15 cellular contexts compared by ENCODE assay signal in genomic region chr11:31803813-31804438, GRCh38. TPM values are rescaled to one million over a fixed set of nuclear protein-coding genes. Genes with fewer than 3 reads are reported as not detected.
A peak's percentile ranks its signal among the peaks of the same experiment; 100 is the strongest.
DNase-seq lines count a peak whose midpoint lies in the region; ATAC-seq and TF ChIP-seq lines count a peak whose summit lies in the region.
"Had no signal": no experiment of that assay in that cellular context is flagged by ENCODE, and none has a peak within 500 bp of the region (broad histone marks: within the 10 kb centered on the region; RNA-seq: fewer than 3 reads in every experiment).

No MANE protein-coding gene starts in this region.

- H3K27me3 ChIP-seq in mammary epithelial cell (ENCODE audit: insufficient read depth, low read length) (peaks cover 92% of the 10 kb centered on the region), Caco-2 (replicated peaks; ENCODE audit: control insufficient read depth, insufficient read depth, low read length) (peaks cover 6% of the 10 kb centered on the region)

- H3K36me3 Mint-ChIP-seq in MCF 10A (ENCODE audit: insufficient read depth, unreplicated experiment) (no peaks in the 10 kb centered on the region), type B pancreatic cell (peaks cover 10% of the 10 kb centered on the region), Caco-2 (ENCODE audit: insufficient read depth, unreplicated experiment) (no peaks in the 10 kb centered on the region)
- peaks cover 7% of the 10 kb centered on the region for H3K36me3 Mint-ChIP-seq in activated naive CD8-positive, alpha-beta T cell

- H3K4me1 ChIP-seq in mammary epithelial cell (ENCODE audit: insufficient read depth, low read length) (no peaks in the 10 kb centered on the region), Caco-2 (no peaks in the 10 kb centered on the region)
- H3K4me1 ChIP-seq: parathyroid adenoma had no signal

- peaks cover 83% of the 10 kb centered on the region for H3K27me3 Mint-ChIP-seq in MCF 10A (ENCODE audit: insufficient read depth, unreplicated experiment)
- peaks cover 71% of the 10 kb centered on the region for H3K27me3 Mint-ChIP-seq in activated naive CD8-positive, alpha-beta T cell
- H3K27me3 Mint-ChIP-seq in type B pancreatic cell, result peaks cover 97% of the 10 kb centered on the region
- peaks cover 56% of the 10 kb centered on the region for H3K27me3 Mint-ChIP-seq in Caco-2 (ENCODE audit: insufficient read depth, unreplicated experiment)

- POLR2A ChIA-PET in MCF 10A (lab: Yijun Ruan, JAX) (no interaction called here), Caco-2 (lab: Charles Lee) (no interaction called here)

- H3K4me3 ChIP-seq in mammary epithelial cell (replicated peaks in 1 of 3; ENCODE audit: insufficient read depth in 1 of 3, low read depth in 2 of 3, low read length in 3 of 3), result no peak overlapping the region
- H3K4me3 ChIP-seq in Caco-2 (ENCODE audit: low read depth, low read length), result no peak overlapping the region

- BruUV-seq in mammary epithelial cell (replicated peaks; lab: Mats Ljungman, UMichigan) (no TSS peak), MCF 10A (replicated peaks; lab: Mats Ljungman, UMichigan) (no TSS peak), Caco-2 (replicated peaks; lab: Mats Ljungman, UMichigan) (no TSS peak)

- H3K27ac Mint-ChIP-seq in MCF 10A (ENCODE audit: low read depth, unreplicated experiment) (no peak overlapping the region), type B pancreatic cell (peak overlapping the region; percentile 71), Caco-2 (ENCODE audit: unreplicated experiment) (no peak overlapping the region)
- no peak overlapping the region for H3K27ac Mint-ChIP-seq in activated naive CD8-positive, alpha-beta T cell

- peaks cover 7% of the 10 kb centered on the region for H3K9me3 Mint-ChIP-seq in MCF 10A (ENCODE audit: unreplicated experiment)
- no peaks in the 10 kb centered on the region for H3K9me3 Mint-ChIP-seq in activated naive CD8-positive, alpha-beta T cell (ENCODE audit: low read depth)
- no peaks in the 10 kb centered on the region for H3K9me3 Mint-ChIP-seq in type B pancreatic cell
- no peaks in the 10 kb centered on the region for H3K9me3 Mint-ChIP-seq in Caco-2 (ENCODE audit: unreplicated experiment)

- in situ Hi-C loops in mammary epithelial cell (cut with MboI; ENCODE audit: low sequenced_read_pairs in 2 of 2), result no loop called here

- intact Hi-C loops in mammary epithelial cell (cut with micrococcal nuclease), result no loop called here
- intact Hi-C loops in MCF 10A (cut with micrococcal nuclease), result no loop called here
- intact Hi-C loops in Caco-2 (cut with micrococcal nuclease; ENCODE audit: unreplicated experiment), result no loop called here

- H3K79me2 ChIP-seq in mammary epithelial cell (ENCODE audit: insufficient read depth, low read length), result no peaks in the 10 kb centered on the region
- H3K79me2 ChIP-seq: parathyroid adenoma had no signal

- TF ChIP-seq CTCF in mammary epithelial cell (conservative IDR thresholded peaks at IDR 0.05 in 1 of 2, IDR thresholded peaks at IDR 0.05 in 1 of 2; ENCODE audit: extremely low read depth in 1 of 2, insufficient read depth in 1 of 2, low read depth in 1 of 2, low read length in 2 of 2), result no peak
- TF ChIP-seq CTCF in MCF 10A (IDR thresholded peaks at IDR 0.05; ENCODE audit: unreplicated experiment), result no peak
- TF ChIP-seq CTCF in type B pancreatic cell (conservative IDR thresholded peaks at IDR 0.05), result no peak
- TF ChIP-seq CTCF in Caco-2 (IDR thresholded peaks at IDR 0.05; ENCODE audit: insufficient read depth in 1 of 2, low read depth in 1 of 2, low read length in 1 of 2, severe bottlenecking in 1 of 2, unreplicated experiment in 1 of 2), result no peak

- WGBS in mammary epithelial cell (ENCODE audit: low coverage, missing lambda C conversion rate), result 24% methylated on average over 16 of the region's 22 CpGs

- CTCF ChIA-PET in mammary epithelial cell (lab: Charles Lee; ENCODE audit: low non-redundant PET), result no interaction called here
- CTCF ChIA-PET in MCF 10A (lab: Yijun Ruan, JAX), result no interaction called here
- CTCF ChIA-PET in Caco-2 (lab: Charles Lee), result no interaction called here

- ATAC-seq in GM18498 (IDR thresholded peaks at IDR 0.05; ENCODE audit: unreplicated experiment), result no peak

- no peak overlapping the region for H3K4me2 ChIP-seq in mammary epithelial cell (ENCODE audit: insufficient read depth, low read depth, low read length)

- H3K4me1 Mint-ChIP-seq in MCF 10A (ENCODE audit: insufficient read depth, unreplicated experiment) (peaks cover 6% of the 10 kb centered on the region), type B pancreatic cell (ENCODE audit: unreplicated experiment) (peaks cover 13% of the 10 kb centered on the region), Caco-2 (ENCODE audit: low read depth, unreplicated experiment) (no peaks in the 10 kb centered on the region)
- peaks cover 51% of the 10 kb centered on the region for H3K4me1 Mint-ChIP-seq in activated naive CD8-positive, alpha-beta T cell (ENCODE audit: low read depth)

- H3K9ac ChIP-seq in mammary epithelial cell (ENCODE audit: insufficient read depth, low read length), result no peak overlapping the region
- H3K9ac ChIP-seq: BLaER1 treated with 17β-estradiol and CSF1 and Interleukin-3, amounts not matched to agents 10 nM and 100 nM; parathyroid adenoma had no signal

- H4K20me1 ChIP-seq in mammary epithelial cell (ENCODE audit: insufficient read depth, low read length), result no peaks in the 10 kb centered on the region

- DNase-seq in mammary epithelial cell (no peak), MCF 10A (ENCODE audit: unreplicated experiment) (no peak), left kidney (ENCODE audit: low read depth, low spot score) (peak; percentile 15), type B pancreatic cell (ENCODE audit: extremely low spot score, unreplicated experiment) (no peak), T1000 (lab: John Stamatoyannopoulos, UW) (no peak), Caco-2 (no peak)
- DNase-seq: anterior cingulate cortex, IMR-90, NCI-H2171 treated with DMSO at 0.1 percent for 48 hours had no signal

- H3K9me3 ChIP-seq in mammary epithelial cell (replicated peaks; ENCODE audit: insufficient read depth, low read length), result no peaks in the 10 kb centered on the region
- H3K9me3 ChIP-seq in Caco-2, result no peaks in the 10 kb centered on the region

- no peak overlapping the region for H3K27ac ChIP-seq in mammary epithelial cell (ENCODE audit: insufficient read depth, low read depth, low read length)
- H3K27ac ChIP-seq: BLaER1 treated with 17β-estradiol and CSF1 and Interleukin-3, amounts not matched to agents 10 nM and 100 nM; parathyroid adenoma had no signal

- dilution Hi-C loops in mammary epithelial cell (cut with HindIII; ENCODE audit: low sequenced_read_pairs), result no loop called here

- peak overlapping the region; percentile 47 for H2AFZ ChIP-seq in mammary epithelial cell (ENCODE audit: low read depth, low read length)
- H2AFZ ChIP-seq: parathyroid adenoma had no signal

- no peaks in the 10 kb centered on the region for H3K36me3 ChIP-seq in mammary epithelial cell (ENCODE audit: insufficient read depth, low read length)
- no peaks in the 10 kb centered on the region; the same call in 1 of the 2 replicates for H3K36me3 ChIP-seq in Caco-2 (ENCODE audit: control insufficient read depth, insufficient read depth, low read length)
- H3K36me3 ChIP-seq: BLaER1 treated with 17β-estradiol and CSF1 and Interleukin-3, amounts not matched to agents 10 nM and 100 nM had no signal

- H3K4me3 Mint-ChIP-seq in MCF 10A (ENCODE audit: unreplicated experiment), result no peak overlapping the region
- H3K4me3 Mint-ChIP-seq in activated naive CD8-positive, alpha-beta T cell, result peak overlapping the region; percentile 81
- peak overlapping the region; percentile 83 for H3K4me3 Mint-ChIP-seq in type B pancreatic cell
- H3K4me3 Mint-ChIP-seq in Caco-2 (ENCODE audit: unreplicated experiment), result no peak overlapping the region

RNA-seq across cellular contexts. Expression of gene PAX6, which starts 7.2 kb away (rescaled TPM):
- total RNA-seq in mammary epithelial cell (1 to 10 TPM in 1 of 2 donors, under 1 TPM in 1; 0.40 to 1.0 TPM), MCF 10A (2022) (not detected in 2 replicates), type B pancreatic cell (ENCODE audit: low replicate concordance) (18.9 and 23.8 TPM in 2 replicates), Caco-2 (2022) (0.43 and 0.74 TPM in 2 replicates)
- not detected for polyA plus RNA-seq in mammary epithelial cell
- polyA minus RNA-seq in mammary epithelial cell, result not detected
- total RNA-seq: fibroblast of lung, IMR-90, ureter had no signal
- polyA plus RNA-seq: IMR-90 had no signal

Comparison
In these comparisons a context has a peak if more than half of its experiments do, and no peak if none do; other contexts are left out.
1. H3K4me3 Mint-ChIP-seq: peak in activated naive CD8-positive, alpha-beta T cell (single experiment) and type B pancreatic cell (single experiment); none in MCF 10A (single experiment) and Caco-2 (single experiment).